In the genomic region with DNA sequence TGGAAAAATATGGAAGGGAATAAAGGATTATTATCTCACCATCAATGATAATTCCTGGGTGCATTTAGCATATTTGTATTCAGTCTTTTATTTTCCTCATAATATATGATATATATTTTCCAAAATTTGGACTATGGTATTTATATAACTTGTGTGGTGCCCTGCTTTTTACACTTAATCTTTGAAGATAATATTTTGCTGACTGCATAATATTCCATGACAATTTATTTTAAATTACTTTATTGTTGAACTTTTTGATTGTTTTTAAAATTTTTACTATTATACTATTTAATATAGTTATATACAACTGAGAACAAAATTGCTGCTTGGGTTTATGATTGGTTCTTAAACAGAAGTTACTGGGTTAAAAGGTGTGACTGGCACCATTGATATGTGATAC, we compare ENCODE assay signal across 40 cellular contexts.
"Had no signal": no experiment of that assay in that cellular context is flagged by ENCODE, and none has a peak within 500 bp of the region (broad histone marks: within the 10 kb centered on the region; RNA-seq: fewer than 3 reads in every experiment).

No MANE protein-coding gene starts in this region.

- H3K9me3 Mint-ChIP-seq: activated naive CD4-positive, alpha-beta T cell treated with anti-CD3 and anti-CD28 coated beads for 36 hours; activated naive CD4-positive, alpha-beta T cell treated with anti-CD3 and anti-CD28 coated beads, Interleukin-2, amount 10 ng/mL, durations not matched to agents 7 days and 5 days; activated naive CD4-positive, alpha-beta T cell treated with anti-CD3 and anti-CD28 coated beads, Interleukin-2, amount 50 U/mL, for 24 hours; activated naive CD4-positive, alpha-beta T cell treated with anti-CD3 and anti-CD28 coated beads, Interleukin-2, amount 50 U/mL, for 72 hours; activated naive CD8-positive, alpha-beta T cell treated with anti-CD3 and anti-CD28 coated beads for 36 hours; activated naive CD8-positive, alpha-beta T cell treated with anti-CD3 and anti-CD28 coated beads, Interleukin-2, amount 10 ng/mL, durations not matched to agents 7 days and 5 days; activated naive CD8-positive, alpha-beta T cell treated with anti-CD3 and anti-CD28 coated beads, Interleukin-2, amount 50 U/mL, for 24 hours; activated T-cell treated with anti-CD3 and anti-CD28 coated beads, Interleukin-2, amount 50 U/mL, for 24 hours; activated T-cell treated with anti-CD3 and anti-CD28 coated beads, Interleukin-2, amount 50 U/mL, for 4 hours; activated T-helper 1 cell treated with anti-CD3 and anti-CD28 coated beads, Interleukin-12 subunit alpha, Interleukin-12 subunit beta, Interleukin-2, Interleukin-4 antibody, amounts not matched to agents 30 ng/mL and 10 ng/mL and 1 ng/mL, durations not matched to agents 14 hours and 24 hours and 36 hours; activated T-helper 2 cell treated with anti-CD3 and anti-CD28 coated beads, Interferon-gamma antibody, Interleukin-2, Interleukin-4, amounts not matched to agents 10 μg/mL and 5 μg/mL and 100 μg/mL, durations not matched to agents 14 hours and 24 hours and 36 hours; brain; central memory CD8-positive, alpha-beta T cell had no signal

- H3K36me3 ChIP-seq: adrenal gland, ascending aorta, brain microvascular endothelial cell, cardiac muscle cell had no signal

- H3K9me3 ChIP-seq: adrenal gland, ascending aorta, body of pancreas, breast epithelium had no signal

- H3K27me3 Mint-ChIP-seq: activated naive CD4-positive, alpha-beta T cell treated with anti-CD3 and anti-CD28 coated beads, Interleukin-2, amount 10 ng/mL, durations not matched to agents 7 days and 5 days; activated naive CD4-positive, alpha-beta T cell treated with anti-CD3 and anti-CD28 coated beads, Interleukin-2, amount 50 U/mL, for 24 hours; activated naive CD8-positive, alpha-beta T cell; activated naive CD8-positive, alpha-beta T cell treated with anti-CD3 and anti-CD28 coated beads for 36 hours; activated naive CD8-positive, alpha-beta T cell treated with anti-CD3 and anti-CD28 coated beads, Interleukin-2, amount 10 ng/mL, durations not matched to agents 7 days and 5 days; activated naive CD8-positive, alpha-beta T cell treated with anti-CD3 and anti-CD28 coated beads, Interleukin-2, amount 50 U/mL, for 24 hours; activated T-cell treated with anti-CD3 and anti-CD28 coated beads, Interleukin-2, amount 50 U/mL, for 24 hours; activated T-helper 17 cell treated with anti-CD3 and anti-CD28 coated beads, Interleukin-2, amount 50 U/mL, for 72 hours; brain; central memory CD8-positive, alpha-beta T cell had no signal

- H3K27ac Mint-ChIP-seq: activated naive CD4-positive, alpha-beta T cell treated with anti-CD3 and anti-CD28 coated beads for 36 hours; activated naive CD4-positive, alpha-beta T cell treated with anti-CD3 and anti-CD28 coated beads, Interleukin-2, amount 10 ng/mL, durations not matched to agents 7 days and 5 days; activated naive CD4-positive, alpha-beta T cell treated with anti-CD3 and anti-CD28 coated beads, Interleukin-2, amount 50 U/mL, for 24 hours; activated naive CD4-positive, alpha-beta T cell treated with anti-CD3 and anti-CD28 coated beads, Interleukin-2, amount 50 U/mL, for 72 hours; activated naive CD8-positive, alpha-beta T cell; activated naive CD8-positive, alpha-beta T cell treated with anti-CD3 and anti-CD28 coated beads for 36 hours; activated naive CD8-positive, alpha-beta T cell treated with anti-CD3 and anti-CD28 coated beads, Interleukin-2, amount 10 ng/mL, durations not matched to agents 7 days and 5 days; activated naive CD8-positive, alpha-beta T cell treated with anti-CD3 and anti-CD28 coated beads, Interleukin-2, amount 50 U/mL, for 24 hours; activated T-cell treated with anti-CD3 and anti-CD28 coated beads, Interleukin-2, amount 50 U/mL, for 24 hours; activated T-cell treated with anti-CD3 and anti-CD28 coated beads, Interleukin-2, amount 50 U/mL, for 72 hours; activated T-helper 1 cell treated with anti-CD3 and anti-CD28 coated beads, Interleukin-12 subunit alpha, Interleukin-12 subunit beta, Interleukin-2, Interleukin-4 antibody, amounts not matched to agents 30 ng/mL and 10 ng/mL and 1 ng/mL, durations not matched to agents 14 hours and 24 hours and 36 hours; activated T-helper 17 cell treated with anti-CD3 and anti-CD28 coated beads, Interleukin-2, amount 50 U/mL, for 72 hours; activated T-helper 2 cell treated with anti-CD3 and anti-CD28 coated beads, Interferon-gamma antibody, Interleukin-2, Interleukin-4, amounts not matched to agents 10 μg/mL and 5 μg/mL and 100 μg/mL, durations not matched to agents 14 hours and 24 hours and 36 hours; brain had no signal

- H3K4me1 Mint-ChIP-seq: activated naive CD4-positive, alpha-beta T cell treated with anti-CD3 and anti-CD28 coated beads, Interleukin-2, amount 10 ng/mL, durations not matched to agents 7 days and 5 days; activated naive CD4-positive, alpha-beta T cell treated with anti-CD3 and anti-CD28 coated beads, Interleukin-2, amount 50 U/mL, for 24 hours; activated naive CD8-positive, alpha-beta T cell treated with anti-CD3 and anti-CD28 coated beads for 36 hours; activated naive CD8-positive, alpha-beta T cell treated with anti-CD3 and anti-CD28 coated beads, Interleukin-2, amount 10 ng/mL, durations not matched to agents 7 days and 5 days; activated naive CD8-positive, alpha-beta T cell treated with anti-CD3 and anti-CD28 coated beads, Interleukin-2, amount 50 U/mL, for 24 hours; activated T-helper 17 cell treated with anti-CD3 and anti-CD28 coated beads, Interleukin-2, amount 50 U/mL, for 72 hours; brain; central memory CD8-positive, alpha-beta T cell had no signal

- H3K27ac ChIP-seq: adrenal gland, ascending aorta, body of pancreas, brain microvascular endothelial cell, breast epithelium, cardiac muscle cell had no signal

- H3K36me3 Mint-ChIP-seq: activated naive CD4-positive, alpha-beta T cell treated with anti-CD3 and anti-CD28 coated beads, Interleukin-2, amount 10 ng/mL, durations not matched to agents 7 days and 5 days; activated naive CD4-positive, alpha-beta T cell treated with anti-CD3 and anti-CD28 coated beads, Interleukin-2, amount 50 U/mL, for 24 hours; activated naive CD4-positive, alpha-beta T cell treated with anti-CD3 and anti-CD28 coated beads, Interleukin-2, amount 50 U/mL, for 72 hours; activated naive CD8-positive, alpha-beta T cell; activated naive CD8-positive, alpha-beta T cell treated with anti-CD3 and anti-CD28 coated beads for 36 hours; activated naive CD8-positive, alpha-beta T cell treated with anti-CD3 and anti-CD28 coated beads, Interleukin-2, amount 10 ng/mL, durations not matched to agents 7 days and 5 days; brain had no signal

- H3K4me1 ChIP-seq: adrenal gland, ascending aorta, body of pancreas, breast epithelium had no signal

- ATAC-seq: activated naive CD4-positive, alpha-beta T cell treated with anti-CD3 and anti-CD28 coated beads, Interleukin-2, amount 50 U/mL, for 72 hours; activated naive CD8-positive, alpha-beta T cell treated with anti-CD3 and anti-CD28 coated beads, Interleukin-2, amount 50 U/mL, for 24 hours; activated T-cell treated with anti-CD3 and anti-CD28 coated beads, Interleukin-2, amount 50 U/mL, for 4 hours; activated T-cell treated with anti-CD3 and anti-CD28 coated beads, Interleukin-2, amount 50 U/mL, for 72 hours; activated T-helper 17 cell treated with anti-CD3 and anti-CD28 coated beads, Interleukin-2, amount 50 U/mL, for 72 hours; body of pancreas had no signal

- H3K4me3 Mint-ChIP-seq: activated naive CD4-positive, alpha-beta T cell treated with anti-CD3 and anti-CD28 coated beads for 36 hours; activated naive CD4-positive, alpha-beta T cell treated with anti-CD3 and anti-CD28 coated beads, Interleukin-2, amount 10 ng/mL, durations not matched to agents 7 days and 5 days; activated naive CD4-positive, alpha-beta T cell treated with anti-CD3 and anti-CD28 coated beads, Interleukin-2, amount 50 U/mL, for 24 hours; activated naive CD8-positive, alpha-beta T cell; activated naive CD8-positive, alpha-beta T cell treated with anti-CD3 and anti-CD28 coated beads for 36 hours; activated naive CD8-positive, alpha-beta T cell treated with anti-CD3 and anti-CD28 coated beads, Interleukin-2, amount 10 ng/mL, durations not matched to agents 7 days and 5 days; activated naive CD8-positive, alpha-beta T cell treated with anti-CD3 and anti-CD28 coated beads, Interleukin-2, amount 50 U/mL, for 24 hours; activated T-cell treated with anti-CD3 and anti-CD28 coated beads, Interleukin-2, amount 50 U/mL, for 24 hours; activated T-cell treated with anti-CD3 and anti-CD28 coated beads, Interleukin-2, amount 50 U/mL, for 4 hours; activated T-cell treated with anti-CD3 and anti-CD28 coated beads, Interleukin-2, amount 50 U/mL, for 72 hours; activated T-helper 1 cell treated with anti-CD3 and anti-CD28 coated beads, Interleukin-12 subunit alpha, Interleukin-12 subunit beta, Interleukin-2, Interleukin-4 antibody, amounts not matched to agents 30 ng/mL and 10 ng/mL and 1 ng/mL, durations not matched to agents 14 hours and 24 hours and 36 hours; activated T-helper 17 cell treated with anti-CD3 and anti-CD28 coated beads, Interleukin-2, amount 50 U/mL, for 72 hours; brain; central memory CD8-positive, alpha-beta T cell had no signal

- DNase-seq: activated effector memory CD4-positive, alpha-beta T cell treated with anti-CD3 and anti-CD28 coated beads, Interleukin-2, amount 50 U/mL, for 16 hours; activated effector memory CD4-positive, alpha-beta T cell treated with Interleukin-2 at 50 U/mL for 16 hours; activated gamma-delta T cell; activated gamma-delta T cell treated with Interleukin-2 at 50 U/mL for 16 hours; activated naive CD4-positive, alpha-beta T cell; activated naive CD4-positive, alpha-beta T cell treated with anti-CD3 and anti-CD28 coated beads for 36 hours; activated naive CD4-positive, alpha-beta T cell treated with anti-CD3 and anti-CD28 coated beads, Interleukin-2, amount 10 ng/mL, durations not matched to agents 7 days and 5 days; activated naive CD4-positive, alpha-beta T cell treated with anti-CD3 and anti-CD28 coated beads, Interleukin-2, amount 50 U/mL, for 16 hours; activated naive CD4-positive, alpha-beta T cell treated with Interleukin-2 at 50 U/mL for 16 hours; activated naive CD8-positive, alpha-beta T cell treated with anti-CD3 and anti-CD28 coated beads for 36 hours; activated naive CD8-positive, alpha-beta T cell treated with anti-CD3 and anti-CD28 coated beads, Interleukin-2, amount 10 ng/mL, durations not matched to agents 7 days and 5 days; activated naive CD8-positive, alpha-beta T cell treated with anti-CD3 and anti-CD28 coated beads, Interleukin-2, amount 50 U/mL, for 24 hours; activated T-cell treated with anti-CD3 and anti-CD28 coated beads, Interleukin-2, amount 50 U/mL, for 1 hour; activated T-cell treated with anti-CD3 and anti-CD28 coated beads, Interleukin-2, amount 50 U/mL, for 24 hours; activated T-cell treated with anti-CD3 and anti-CD28 coated beads, Interleukin-2, amount 50 U/mL, for 4 hours; activated T-cell treated with anti-CD3 and anti-CD28 coated beads, Interleukin-2, amount 50 U/mL, for 48 hours; activated T-cell treated with anti-CD3 and anti-CD28 coated beads, Interleukin-2, amount 50 U/mL, for 72 hours; adrenal gland; amniotic stem cell; amygdala; anterior cingulate cortex; aorta; body of pancreas; brain microvascular endothelial cell; caudate nucleus; central memory CD4-positive, alpha-beta T cell; cerebellar nuclear complex had no signal

- FAIRE-seq: astrocyte, bronchial epithelial cell had no signal

- H3K27me3 ChIP-seq: adrenal gland, ascending aorta, body of pancreas, brain microvascular endothelial cell, breast epithelium, cardiac muscle cell had no signal

- H3K4me3 ChIP-seq: adrenal gland, ascending aorta, body of pancreas, breast epithelium, cardiac muscle cell had no signal
